In genomic region chr10:99431190-99431549, GRCh38 we compare ENCODE assay signal across 8 cellular contexts. TPM values are rescaled to one million over a fixed set of nuclear protein-coding genes. Genes with fewer than 3 reads are reported as not detected.
DNase-seq lines count a peak whose midpoint lies in the region; ATAC-seq and TF ChIP-seq lines count a peak whose summit lies in the region.

No MANE protein-coding gene starts in this region.

- H3K9me3 Mint-ChIP-seq in CD4-positive, CD25-positive, alpha-beta regulatory T cell: no peaks in the 10 kb centered on the region
- no peaks in the 10 kb centered on the region; the same call in 2 of the 3 replicates for H3K9me3 Mint-ChIP-seq in GM23338
- H3K9me3 Mint-ChIP-seq in dendritic cell treated with granulocyte-macrophage colony-stimulating factor and Interleukin-4, amounts not matched to agents 40 ng/mL and 50 ng/mL, for 4 days: no peaks in the 10 kb centered on the region
- H3K9me3 Mint-ChIP-seq in stimulated activated naive B cell treated with anti-CD40 and anti-IgM and Interleukin-4, amounts not matched to agents 10 μg/mL and 1 μg/mL and 100 μg/mL, for 72 hours: no peaks in the 10 kb centered on the region

- H4K20me1 ChIP-seq in GM23338 (replicated peaks; ENCODE audit: insufficient read depth): peaks cover 4% of the 10 kb centered on the region; the same call in 1 of the 2 replicates

- peak overlapping the region; percentile 93 to 98 (median 95) for H3K4me3 Mint-ChIP-seq in CD4-positive, CD25-positive, alpha-beta regulatory T cell
- H3K4me3 Mint-ChIP-seq in GM23338: peak overlapping the region; percentile 96
- peak overlapping the region; percentile 94 for H3K4me3 Mint-ChIP-seq in dendritic cell treated with granulocyte-macrophage colony-stimulating factor and Interleukin-4, amounts not matched to agents 40 ng/mL and 50 ng/mL, for 4 days
- H3K4me3 Mint-ChIP-seq in stimulated activated naive B cell treated with anti-CD40 and anti-IgM and Interleukin-4, amounts not matched to agents 10 μg/mL and 1 μg/mL and 100 μg/mL, for 72 hours: peak overlapping the region; percentile 96 to 99

- H3K9me2 ChIP-seq in GM23338 (ENCODE audit: insufficient read depth): no peaks in the 10 kb centered on the region

- peak overlapping the region; percentile 89 to 95 (median 93) for H3K27ac Mint-ChIP-seq in CD4-positive, CD25-positive, alpha-beta regulatory T cell
- peak overlapping the region; percentile 86 for H3K27ac Mint-ChIP-seq in GM23338
- peak overlapping the region; percentile 98 for H3K27ac Mint-ChIP-seq in dendritic cell treated with granulocyte-macrophage colony-stimulating factor and Interleukin-4, amounts not matched to agents 40 ng/mL and 50 ng/mL, for 4 days
- H3K27ac Mint-ChIP-seq in stimulated activated naive B cell treated with anti-CD40 and anti-IgM and Interleukin-4, amounts not matched to agents 10 μg/mL and 1 μg/mL and 100 μg/mL, for 72 hours: peak overlapping the region; percentile 98

- peaks cover 45% of the 10 kb centered on the region for H3K79me2 ChIP-seq in GM23338 (replicated peaks; ENCODE audit: insufficient read depth)

- no peaks in the 10 kb centered on the region for H3F3A ChIP-seq in GM23338 (replicated peaks; ENCODE audit: low read depth)

- TF ChIP-seq CTCF in GM23338 (conservative IDR thresholded peaks at IDR 0.05; ENCODE audit: low read depth in 2 of 2): no peak

- peak overlapping the region; percentile 75 for H3K27ac ChIP-seq in CD4-positive, CD25-positive, alpha-beta regulatory T cell (ENCODE audit: insufficient read depth, low read length, poor library complexity, severe bottlenecking)
- H3K27ac ChIP-seq in GM23338 (ENCODE audit: low read depth) (no peak overlapping the region), SJSA1 (peak overlapping the region; percentile 48)

- H3K36me3 Mint-ChIP-seq in CD4-positive, CD25-positive, alpha-beta regulatory T cell: peaks cover 4% of the 10 kb centered on the region
- H3K36me3 Mint-ChIP-seq in GM23338 (ENCODE audit: low read depth): no peaks in the 10 kb centered on the region; the same call in 1 of the 3 replicates
- peaks cover 34% of the 10 kb centered on the region for H3K36me3 Mint-ChIP-seq in dendritic cell treated with granulocyte-macrophage colony-stimulating factor and Interleukin-4, amounts not matched to agents 40 ng/mL and 50 ng/mL, for 4 days (ENCODE audit: low read depth)
- peaks cover 7 to 9% of the 10 kb centered on the region in 2 donors for H3K36me3 Mint-ChIP-seq in stimulated activated naive B cell treated with anti-CD40 and anti-IgM and Interleukin-4, amounts not matched to agents 10 μg/mL and 1 μg/mL and 100 μg/mL, for 72 hours

- H3K9me3 ChIP-seq in CD4-positive, CD25-positive, alpha-beta regulatory T cell (ENCODE audit: control insufficient read depth in 2 of 2, low read length in 2 of 2): no peaks in the 10 kb centered on the region
- no peaks in the 10 kb centered on the region for H3K9me3 ChIP-seq in SJSA1 (replicated peaks)

- peak overlapping the region; percentile 86 for H3K4me2 ChIP-seq in GM23338

- no peaks in the 10 kb centered on the region for H3K36me3 ChIP-seq in CD4-positive, CD25-positive, alpha-beta regulatory T cell (ENCODE audit: control insufficient read depth, insufficient read depth, low read length)
- H3K36me3 ChIP-seq in GM23338 (ENCODE audit: insufficient read depth) (no peaks in the 10 kb centered on the region), SJSA1 (peaks cover 13% of the 10 kb centered on the region)

- peak overlapping the region; percentile 29; the same call in 1 of the 2 replicates for H2AFZ ChIP-seq in GM23338

- H3K4me1 ChIP-seq in CD4-positive, CD25-positive, alpha-beta regulatory T cell (ENCODE audit: control insufficient read depth, insufficient read depth, low read length, poor library complexity, severe bottlenecking): peaks cover 23% of the 10 kb centered on the region
- H3K4me1 ChIP-seq in GM23338 (ENCODE audit: insufficient read depth): peaks cover 6% of the 10 kb centered on the region; the same call in 1 of the 2 replicates
- H3K4me1 ChIP-seq in SJSA1 (replicated peaks): peaks cover 14% of the 10 kb centered on the region

- peak overlapping the region; percentile 86 for H3K4me3 ChIP-seq in CD4-positive, CD25-positive, alpha-beta regulatory T cell (ENCODE audit: low read depth, low read length)
- peak overlapping the region; percentile 70 for H3K4me3 ChIP-seq in GM23338
- H3K4me3 ChIP-seq in SJSA1: peak overlapping the region; percentile 72

- H3K27me3 ChIP-seq in CD4-positive, CD25-positive, alpha-beta regulatory T cell (ENCODE audit: control insufficient read depth, insufficient read depth, low read length): no peaks in the 10 kb centered on the region
- H3K27me3 ChIP-seq in GM23338 (ENCODE audit: insufficient read depth) (no peaks in the 10 kb centered on the region), SJSA1 (replicated peaks) (no peaks in the 10 kb centered on the region)

- H3K4me1 Mint-ChIP-seq in CD4-positive, CD25-positive, alpha-beta regulatory T cell: peaks cover 17 to 45% (median 32%) of the 10 kb centered on the region in 4 donors
- peaks cover 15% of the 10 kb centered on the region for H3K4me1 Mint-ChIP-seq in GM23338
- peaks cover 46% of the 10 kb centered on the region for H3K4me1 Mint-ChIP-seq in dendritic cell treated with granulocyte-macrophage colony-stimulating factor and Interleukin-4, amounts not matched to agents 40 ng/mL and 50 ng/mL, for 4 days (ENCODE audit: low read depth)
- peaks cover 16 to 35% of the 10 kb centered on the region in 2 donors for H3K4me1 Mint-ChIP-seq in stimulated activated naive B cell treated with anti-CD40 and anti-IgM and Interleukin-4, amounts not matched to agents 10 μg/mL and 1 μg/mL and 100 μg/mL, for 72 hours

- peak in 1 of 3 donors; percentile 27 for DNase-seq in CD4-positive, CD25-positive, alpha-beta regulatory T cell
- DNase-seq in GM23338 (ENCODE audit: low spot score) (peak; percentile 68), SJSA1 (ENCODE audit: low read depth in 1 of 2, low spot score in 2 of 2) (peak in 1 of 2 experiments; percentile 49), left lobe of liver (ENCODE audit: low spot score) (peak; percentile 78)
- no peak for DNase-seq in stimulated activated naive B cell treated with anti-CD40 and anti-IgM and Interleukin-4, amounts not matched to agents 10 μg/mL and 1 μg/mL and 100 μg/mL, for 72 hours

- intact Hi-C loops in dendritic cell treated with granulocyte-macrophage colony-stimulating factor and Interleukin-4, amounts not matched to agents 40 ng/mL and 50 ng/mL, for 4 days (cut with micrococcal nuclease): loop anchor here (2.0 to 5.0 kb wide), 3 partner anchors 101 to 281 kb away; partner anchors contain the start of gene NKX2-3

- no peaks in the 10 kb centered on the region for H3K27me3 Mint-ChIP-seq in CD4-positive, CD25-positive, alpha-beta regulatory T cell
- peaks cover 12% of the 10 kb centered on the region for H3K27me3 Mint-ChIP-seq in GM23338 (ENCODE audit: insufficient read depth, low read depth, poor library complexity)
- H3K27me3 Mint-ChIP-seq in dendritic cell treated with granulocyte-macrophage colony-stimulating factor and Interleukin-4, amounts not matched to agents 40 ng/mL and 50 ng/mL, for 4 days: no peaks in the 10 kb centered on the region
- no peaks in the 10 kb centered on the region for H3K27me3 Mint-ChIP-seq in stimulated activated naive B cell treated with anti-CD40 and anti-IgM and Interleukin-4, amounts not matched to agents 10 μg/mL and 1 μg/mL and 100 μg/mL, for 72 hours

- ATAC-seq in CD4-positive, CD25-positive, alpha-beta regulatory T cell (ENCODE audit: low read depth in 2 of 2): no peak
- ATAC-seq in GM23338: peak; percentile 37
- ATAC-seq in left lobe of liver: peak; percentile 34
- ATAC-seq in stimulated activated naive B cell treated with anti-CD40 and anti-IgM and Interleukin-4, amounts not matched to agents 10 μg/mL and 1 μg/mL and 100 μg/mL, for 72 hours (replicated peaks): no peak
- ATAC-seq in HG02885 (IDR thresholded peaks at IDR 0.05; ENCODE audit: poor library complexity, unreplicated experiment): no peak
- no peak for ATAC-seq in HG02840 (IDR thresholded peaks at IDR 0.05; ENCODE audit: low FRiP score, unreplicated experiment)

RNA-seq across cellular contexts. Expression of gene GOT1, which starts 0.7 kb away (rescaled TPM):
- 8.4 TPM for total RNA-seq in CD4-positive, CD25-positive, alpha-beta regulatory T cell
- 10 to 100 TPM; 19.2 to 27.5 (median 22.2) TPM for polyA plus RNA-seq in CD4-positive, CD25-positive, alpha-beta regulatory T cell
- 29.4 and 36.8 TPM in 2 replicates for total RNA-seq in GM23338 (2014; rRNA removed; shearing (Covaris generic))
- polyA plus RNA-seq in GM23338 (2016; fragmentation: Nextera tagmentation; extraction: Ambion mirVana): 31.8 and 37.7 TPM in 2 replicates
- total RNA-seq in SJSA1 (2014; rRNA removed; shearing (Covaris generic)): 28.3 and 37.1 TPM in 2 replicates
- 107 TPM for total RNA-seq in left lobe of liver

Comparison
In these comparisons a context has a peak if more than half of its experiments do, and no peak if none do; other contexts are left out.
1. ATAC-seq: peak in GM23338 (single experiment) and left lobe of liver (single experiment); none in CD4-positive, CD25-positive, alpha-beta regulatory T cell (0 of 2), stimulated activated naive B cell treated with anti-CD40 and anti-IgM and Interleukin-4, amounts not matched to agents 10 μg/mL and 1 μg/mL and 100 μg/mL, for 72 hours (0 of 2), HG02885 (single experiment) and HG02840 (single experiment).
2. Peak in every context shown above with its lines, with median percentiles within 50 percentile points of each other: H3K4me3 ChIP-seq, H3K27ac Mint-ChIP-seq and H3K4me3 Mint-ChIP-seq.